2 cellular contexts compared by ENCODE assay signal in the genomic region with DNA sequence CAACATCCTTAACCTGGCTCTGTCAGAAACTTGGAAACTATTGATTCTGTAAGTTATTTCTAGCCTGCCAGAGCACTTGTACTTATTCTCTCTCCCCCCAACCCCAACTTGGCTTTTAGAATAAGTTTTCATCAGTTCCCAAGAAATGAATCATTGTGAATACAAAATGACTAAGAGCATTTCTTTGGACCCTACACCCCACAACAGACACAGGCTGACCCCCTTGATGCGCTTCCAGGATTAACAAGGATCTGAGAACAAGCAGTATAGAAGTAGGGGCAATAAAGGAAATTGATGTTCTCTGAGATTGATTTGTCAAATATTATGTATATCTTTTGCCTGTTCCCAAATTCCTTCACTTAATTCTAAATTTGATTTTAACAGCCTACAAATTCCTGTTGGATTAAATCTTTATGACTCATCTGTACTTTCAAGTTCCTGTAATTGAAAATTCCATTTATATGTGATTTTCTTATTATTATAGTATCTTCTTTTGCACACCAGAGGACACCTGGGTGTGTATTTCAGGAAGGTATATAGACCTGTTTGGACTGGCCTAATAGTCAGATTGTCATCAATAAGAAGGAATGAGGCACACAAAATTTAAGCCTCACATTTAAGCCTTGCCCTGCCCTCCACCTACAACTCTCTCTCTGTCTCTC.
A peak's percentile ranks its signal among the peaks of the same experiment; 100 is the strongest.
TF ChIP-seq lines count a peak whose summit lies in the region.

No MANE protein-coding gene starts in this region.

TF ChIP-seq in HCT116, 20 proteins besides CTCF, POLR2A, EP300 and RAD21:
- TF ChIP-seq JUND (IDR thresholded peaks at IDR 0.05), result peak; percentile 52
- peak; percentile 47 for TF ChIP-seq FOSL1 (IDR thresholded peaks at IDR 0.05; ENCODE audit: low read depth)
- TF ChIP-seq CEBPB (IDR thresholded peaks at IDR 0.05; ENCODE audit: low read depth), result no peak; the same call in 1 of the 2 replicates
- no peak for TF ChIP-seq EZH2 (IDR thresholded peaks at IDR 0.05)

TF ChIP-seq in endothelial cell of umbilical vein, 7 proteins besides CTCF, POLR2A, EP300 and RAD21:
- TF ChIP-seq JUN (IDR thresholded peaks at IDR 0.05; ENCODE audit: borderline replicate concordance, insufficient read depth, insufficient read length, low read depth) (no peak), EZH2 (IDR thresholded peaks at IDR 0.05; ENCODE audit: borderline replicate concordance, low read depth, low read length, severe bottlenecking) (no peak), GATA2 (IDR thresholded peaks at IDR 0.05; ENCODE audit: insufficient read depth, insufficient read length, low read depth, low read length) (peak; percentile 53), POLR2AphosphoS5 (IDR thresholded peaks at IDR 0.05; ENCODE audit: insufficient read depth, low read depth, low read length) (no peak), FOS (IDR thresholded peaks at IDR 0.05; ENCODE audit: borderline replicate concordance, insufficient read depth, low read length) (peak; percentile 76), MYC (IDR thresholded peaks at IDR 0.05; ENCODE audit: low read depth, low read length) (no peak)
- TF ChIP-seq, protein P1, sequence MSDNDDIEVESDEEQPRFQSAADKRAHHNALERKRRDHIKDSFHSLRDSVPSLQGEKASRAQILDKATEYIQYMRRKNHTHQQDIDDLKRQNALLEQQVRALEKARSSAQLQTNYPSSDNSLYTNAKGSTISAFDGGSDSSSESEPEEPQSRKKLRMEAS (IDR thresholded peaks at IDR 0.05; ENCODE audit: insufficient read depth, insufficient read length), result no peak
